In the genomic region with DNA sequence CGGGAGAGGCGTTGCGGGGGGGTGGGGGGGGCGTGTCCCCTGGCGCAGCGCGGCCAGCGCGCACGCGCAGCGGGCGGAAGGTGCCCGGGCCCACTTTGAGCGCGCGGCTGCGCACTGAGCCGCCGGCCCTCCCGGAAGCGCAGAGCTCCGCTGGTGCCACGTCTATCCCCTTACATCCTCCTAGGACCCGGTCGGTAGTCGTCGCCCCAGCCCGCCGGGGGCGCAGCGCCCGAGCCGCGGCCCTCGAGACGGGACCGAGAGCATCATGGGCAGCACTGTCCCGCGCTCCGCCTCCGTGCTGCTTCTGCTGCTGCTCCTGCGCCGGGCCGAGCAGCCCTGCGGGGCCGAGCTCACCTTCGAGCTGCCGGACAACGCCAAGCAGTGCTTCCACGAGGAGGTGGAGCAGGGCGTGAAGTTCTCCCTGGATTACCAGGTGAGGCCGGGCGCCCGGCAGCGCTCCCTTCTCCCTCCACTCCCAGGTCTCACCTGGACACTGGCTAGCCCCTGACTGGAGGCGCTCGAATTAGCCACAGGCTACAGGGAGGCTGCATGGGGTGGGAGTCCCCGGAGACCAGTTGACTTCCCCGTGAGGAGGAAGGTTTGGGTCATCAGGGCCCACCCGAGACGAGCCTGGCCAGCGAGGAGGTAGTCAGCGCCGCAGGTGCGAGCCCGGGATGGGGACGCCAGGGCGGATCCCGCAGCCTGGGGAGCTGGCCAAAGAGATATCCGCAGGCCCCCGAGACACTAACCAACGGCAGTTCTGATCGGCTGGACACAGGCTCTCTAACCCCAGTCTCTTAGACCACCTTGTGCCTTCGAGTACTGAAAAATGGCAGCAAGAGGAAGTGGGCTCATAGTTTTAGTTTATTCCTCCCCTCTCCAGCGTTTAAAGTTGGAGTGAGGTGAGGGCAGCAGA, we compare ENCODE assay signal across 8 cellular contexts. TPM values are rescaled to one million over a fixed set of nuclear protein-coding genes. Genes with fewer than 3 reads are reported as not detected.
DNase-seq lines count a peak whose midpoint lies in the region; ATAC-seq and TF ChIP-seq lines count a peak whose summit lies in the region.

A gene (plus strand): TSS at position 128 of the 916 bp plus-strand sequence. CDS start 138 bp downstream, at position 266.

- H3K27me3 Mint-ChIP-seq in chondrocyte (ENCODE audit: low read depth): peaks cover 25% of the 10 kb centered on the region

- peak; percentile 64 for TF ChIP-seq CTCF in chondrocyte (IDR thresholded peaks at IDR 0.05)

- ATAC-seq in HG03175 (IDR thresholded peaks at IDR 0.05; ENCODE audit: unreplicated experiment): peak; percentile 94

- DNase-seq in AML-193 (lab: John Stamatoyannopoulos, UW) (peak; percentile 63 to 73), NCI-H345 (lab: John Stamatoyannopoulos, UW) (peak; percentile 82), chondrocyte (ENCODE audit: low spot score) (peak; percentile 93), kidney tubule cell (ENCODE audit: low spot score) (peak; percentile 92)
- peak; percentile 68 for DNase-seq in activated CD4-positive, alpha-beta T cell treated with anti-CD3 and anti-CD28 coated beads for 1 hour
- DNase-seq in stimulated activated CD4-positive, alpha-beta T cell treated with anti-CD3 and anti-CD28 coated beads, Interleukin-1b, Interleukin-23, amount 100 ng/mL, for 24 hours (ENCODE audit: low read depth in 4 of 4, low spot score in 1 of 4): peak; percentile 42 to 76 (median 64)

- H3K4me1 Mint-ChIP-seq in chondrocyte (ENCODE audit: low read depth): peaks cover 37% of the 10 kb centered on the region

- H3K36me3 Mint-ChIP-seq in chondrocyte (ENCODE audit: low read depth): peaks cover 29% of the 10 kb centered on the region

- peak within 1 kb of the TSS; percentile 87 for H3K4me3 Mint-ChIP-seq in chondrocyte (ENCODE audit: unreplicated experiment)

- in situ Hi-C loops in GM18951 (cut with MboI; ENCODE audit: low sequenced_read_pairs, unreplicated experiment): no loop called here

- peak; percentile 79 for TF ChIP-seq POLR2A in GM18951 (IDR thresholded peaks at IDR 0.05; ENCODE audit: extremely low read depth, insufficient read depth, insufficient read length)

- no peaks in the 10 kb centered on the region for H3K9me3 Mint-ChIP-seq in chondrocyte (ENCODE audit: low read depth)

- H3K27ac Mint-ChIP-seq in chondrocyte (ENCODE audit: unreplicated experiment): peak within 1 kb of the TSS; percentile 80

RNA-seq across cellular contexts. Expression of the gene that starts here (rescaled TPM):
- total RNA-seq in chondrocyte: 136 to 182 TPM (median 174 TPM) in 3 replicates

Comparison
In these comparisons a context has a peak if more than half of its experiments do, and no peak if none do; other contexts are left out.
1. Peak in every context shown above with its lines: DNase-seq and ATAC-seq.